In genomic region chr12:52023182-52023975, GRCh38 we compare ENCODE assay signal across 9 cellular contexts. TPM values are rescaled to one million over a fixed set of nuclear protein-coding genes. Genes with fewer than 3 reads are reported as not detected.
DNase-seq lines count a peak whose midpoint lies in the region; ATAC-seq lines count a peak whose summit lies in the region.
"Had no signal": no experiment of that assay in that cellular context is flagged by ENCODE, and none has a peak within 500 bp of the region (broad histone marks: within the 10 kb centered on the region; RNA-seq: fewer than 3 reads in every experiment).

No MANE protein-coding gene starts in this region.

- POLR2A ChIA-PET in activated CD4-positive, alpha-beta memory T cell treated with anti-CD3 and anti-CD28 coated beads, Interleukin-2, amount 10 ng/mL, durations not matched to agents 7 days and 5 days (lab: Charles Lee): interaction anchor here (0.6 to 11.8 kb wide), 7 partner anchors 9 to 229 kb away, joined by 3 to 117 read pairs (median 5); partner anchors contain the start of genes ATG101 and TAMALIN

- CTCF ChIA-PET in activated CD4-positive, alpha-beta memory T cell treated with anti-CD3 and anti-CD28 coated beads, Interleukin-2, amount 10 ng/mL, durations not matched to agents 7 days and 5 days (lab: Charles Lee): interaction anchor here (1.0 to 12.6 kb wide), 21 partner anchors 9 to 202 kb away, joined by 3 to 309 read pairs (median 8); partner anchors contain the start of genes ATG101, SMIM41 and TAMALIN

- peak overlapping the region; percentile 86 for H3K4me3 Mint-ChIP-seq in activated CD4-positive, alpha-beta memory T cell treated with anti-CD3 and anti-CD28 coated beads, Interleukin-2, amount 10 ng/mL, durations not matched to agents 7 days and 5 days
- peak overlapping the region; percentile 87 for H3K4me3 Mint-ChIP-seq in memory B cell

- ATAC-seq in HG02973 (IDR thresholded peaks at IDR 0.05; ENCODE audit: unreplicated experiment) (peak; percentile 49), memory B cell (ENCODE audit: low read depth) (peak; percentile 59), GM18511 (IDR thresholded peaks at IDR 0.05; ENCODE audit: unreplicated experiment) (no peak)

- H3K27ac Mint-ChIP-seq in activated CD4-positive, alpha-beta memory T cell treated with anti-CD3 and anti-CD28 coated beads, Interleukin-2, amount 10 ng/mL, durations not matched to agents 7 days and 5 days: peak overlapping the region; percentile 98
- H3K27ac Mint-ChIP-seq in memory B cell: peak overlapping the region; percentile 72

- DNase-seq in EH (ENCODE audit: low read depth) (peak; percentile 72), NCI-H69 (lab: John Stamatoyannopoulos, UW) (peak; percentile 94), memory B cell (ENCODE audit: low spot score in 2 of 2) (peak; percentile 91 to 95)
- DNase-seq in activated CD4-positive, alpha-beta memory T cell treated with anti-CD3 and anti-CD28 coated beads, Interleukin-2, amount 10 ng/mL, durations not matched to agents 7 days and 5 days: peak; percentile 93
- peak; percentile 88 for DNase-seq in effector CD4-positive, alpha-beta T cell
- peak; percentile 74 for DNase-seq in stimulated activated CD8-positive, alpha-beta memory T cell treated with anti-CD3 and anti-CD28 coated beads, Interleukin-12 subunit alpha, Interleukin-12 subunit beta, amount 100 ng/mL, for 24 hours (ENCODE audit: extremely low read depth)

- no peaks in the 10 kb centered on the region for H3K9me3 Mint-ChIP-seq in activated CD4-positive, alpha-beta memory T cell treated with anti-CD3 and anti-CD28 coated beads, Interleukin-2, amount 10 ng/mL, durations not matched to agents 7 days and 5 days
- H3K9me3 Mint-ChIP-seq in memory B cell: no peaks in the 10 kb centered on the region

- no peaks in the 10 kb centered on the region for H3K36me3 Mint-ChIP-seq in activated CD4-positive, alpha-beta memory T cell treated with anti-CD3 and anti-CD28 coated beads, Interleukin-2, amount 10 ng/mL, durations not matched to agents 7 days and 5 days (ENCODE audit: low read depth)
- no peaks in the 10 kb centered on the region for H3K36me3 Mint-ChIP-seq in memory B cell

- H3K27me3 Mint-ChIP-seq in activated CD4-positive, alpha-beta memory T cell treated with anti-CD3 and anti-CD28 coated beads, Interleukin-2, amount 10 ng/mL, durations not matched to agents 7 days and 5 days: peaks cover 6% of the 10 kb centered on the region
- H3K27me3 Mint-ChIP-seq in memory B cell: no peaks in the 10 kb centered on the region

- H3K4me1 Mint-ChIP-seq in activated CD4-positive, alpha-beta memory T cell treated with anti-CD3 and anti-CD28 coated beads, Interleukin-2, amount 10 ng/mL, durations not matched to agents 7 days and 5 days: peaks cover 46% of the 10 kb centered on the region
- peaks cover 29% of the 10 kb centered on the region for H3K4me1 Mint-ChIP-seq in memory B cell

RNA-seq across cellular contexts. Expression of gene TAMALIN, which starts 16.6 kb away (rescaled TPM):
- 1 to 10 TPM; 5.8 to 7.4 TPM for total RNA-seq in activated CD4-positive, alpha-beta memory T cell treated with anti-CD3 and anti-CD28 coated beads, Interleukin-2, amount 10 ng/mL, durations not matched to agents 7 days and 5 days

RNA-seq across cellular contexts. Expression of gene NR4A1, which starts 27.9 kb away (rescaled TPM):
- total RNA-seq in activated CD4-positive, alpha-beta memory T cell treated with anti-CD3 and anti-CD28 coated beads, Interleukin-2, amount 10 ng/mL, durations not matched to agents 7 days and 5 days: 10 to 100 TPM; 10.0 to 10.5 TPM

RNA-seq across cellular contexts. Expression of gene ATG101, which starts 46.4 kb away (rescaled TPM):
- total RNA-seq in activated CD4-positive, alpha-beta memory T cell treated with anti-CD3 and anti-CD28 coated beads, Interleukin-2, amount 10 ng/mL, durations not matched to agents 7 days and 5 days: 10 to 100 TPM; 30.5 to 30.8 TPM

RNA-seq across cellular contexts. Expression of gene SMIM41, which starts 56.1 kb away (rescaled TPM):
- total RNA-seq in activated CD4-positive, alpha-beta memory T cell treated with anti-CD3 and anti-CD28 coated beads, Interleukin-2, amount 10 ng/mL, durations not matched to agents 7 days and 5 days: not detected
- total RNA-seq: subcutaneous adipose tissue had no signal
